ENCODE assay signal across 8 cellular contexts in the genomic region with DNA sequence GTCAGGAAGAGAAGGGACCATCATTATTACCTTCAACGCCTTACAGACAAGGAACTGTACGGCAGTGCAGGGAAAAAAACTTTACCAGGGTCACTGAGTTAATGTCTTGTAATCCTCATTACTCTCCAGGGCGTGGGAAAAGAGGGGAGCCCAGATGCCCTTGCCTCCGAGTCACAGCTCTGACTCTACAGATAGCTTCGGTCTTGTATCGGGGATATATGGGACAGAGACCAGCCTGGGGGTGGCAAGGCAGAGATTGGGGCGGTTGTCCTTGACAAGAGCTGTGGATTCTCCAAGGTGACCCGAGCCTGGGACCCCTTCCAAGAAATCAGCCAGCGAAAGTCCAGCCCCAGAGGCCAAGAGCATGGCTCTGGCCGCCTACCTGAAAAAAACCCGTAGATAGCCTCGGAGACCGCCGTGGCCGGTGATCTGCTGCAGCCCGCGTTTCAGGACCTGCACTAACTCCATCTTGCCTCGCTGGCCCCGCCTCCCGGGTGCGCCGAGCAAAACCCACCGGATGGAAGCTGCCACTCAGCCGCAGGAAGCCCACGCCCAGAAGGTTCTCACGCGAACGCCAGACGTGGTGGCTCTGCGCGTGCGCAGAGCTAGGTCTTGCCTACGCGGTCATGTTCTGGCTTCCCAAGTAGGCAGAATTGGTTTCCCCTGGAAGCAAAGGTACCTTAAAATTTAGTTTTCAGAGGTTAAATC. TPM values are rescaled to one million over a fixed set of nuclear protein-coding genes. Genes with fewer than 3 reads are reported as not detected.
DNase-seq lines count a peak whose midpoint lies in the region; ATAC-seq and TF ChIP-seq lines count a peak whose summit lies in the region.

A gene (minus strand): TSS at position 485 of the 708 bp plus-strand sequence. CDS start 17 bp downstream, at position 468.

- peaks cover 13% of the 10 kb centered on the region for H3K9me3 ChIP-seq in DOHH2 (ENCODE audit: control insufficient read depth, insufficient read depth, low read length)

- no peaks in the 10 kb centered on the region for H3K27me3 ChIP-seq in DOHH2 (ENCODE audit: control insufficient read depth, low read length)
- no peaks in the 10 kb centered on the region for H3K27me3 ChIP-seq in GM23338 (ENCODE audit: insufficient read depth)

- H3K9me2 ChIP-seq in DOHH2 (replicated peaks; ENCODE audit: control insufficient read depth, low read length) (no peaks in the 10 kb centered on the region), GM23338 (ENCODE audit: insufficient read depth) (no peaks in the 10 kb centered on the region)

- H3K4me1 ChIP-seq in DOHH2 (ENCODE audit: control insufficient read depth, low read length) (peaks cover 28% of the 10 kb centered on the region), GM23338 (ENCODE audit: insufficient read depth) (no peaks in the 10 kb centered on the region)

- H3K9me3 Mint-ChIP-seq in GM23338 (peaks cover 7% of the 10 kb centered on the region; the same call in 2 of the 3 replicates), natural killer cell (peaks cover 0 to 6% of the 10 kb centered on the region in 2 donors)
- H3K9me3 Mint-ChIP-seq in activated T-helper 17 cell treated with anti-CD3 and anti-CD28 coated beads, Interleukin-2, amount 50 U/mL, for 72 hours: peaks cover 10% of the 10 kb centered on the region

- H3K36me3 Mint-ChIP-seq in GM23338 (ENCODE audit: low read depth): peaks cover 7% of the 10 kb centered on the region; the same call in 2 of the 3 replicates
- H3K36me3 Mint-ChIP-seq in activated T-helper 17 cell treated with anti-CD3 and anti-CD28 coated beads, Interleukin-2, amount 50 U/mL, for 72 hours (ENCODE audit: low read depth): peaks cover 51% of the 10 kb centered on the region
- no peaks in the 10 kb centered on the region for H3K36me3 Mint-ChIP-seq in natural killer cell

- peak; percentile 99 for ATAC-seq in GM23338
- peak; percentile 98 for ATAC-seq in activated T-helper 17 cell treated with anti-CD3 and anti-CD28 coated beads, Interleukin-2, amount 50 U/mL, for 72 hours (replicated peaks)
- peak; percentile 99 for ATAC-seq in natural killer cell

- H2AFZ ChIP-seq in GM23338: peak within 1 kb of the TSS; percentile 77

- peak within 1 kb of the TSS; percentile 97 for H3K4me3 Mint-ChIP-seq in GM23338
- peak within 1 kb of the TSS; percentile 89 for H3K4me3 Mint-ChIP-seq in activated T-helper 17 cell treated with anti-CD3 and anti-CD28 coated beads, Interleukin-2, amount 50 U/mL, for 72 hours
- H3K4me3 Mint-ChIP-seq in natural killer cell: peak within 1 kb of the TSS; percentile 95

- TF ChIP-seq CTCF in DOHH2 (IDR thresholded peaks at IDR 0.05; ENCODE audit: low read depth, low read length, poor library complexity, severe bottlenecking) (no peak), GM23338 (conservative IDR thresholded peaks at IDR 0.05; ENCODE audit: low read depth in 2 of 2) (no peak), natural killer cell (IDR thresholded peaks at IDR 0.05) (no peak)

- peak within 1 kb of the TSS; percentile 90 for H3K4me3 ChIP-seq in DOHH2 (ENCODE audit: low read length)
- H3K4me3 ChIP-seq in GM23338: peak within 1 kb of the TSS; percentile 80

- intact Hi-C loops in natural killer cell (cut with micrococcal nuclease): loop anchor here (1.0 to 2.0 kb wide), 2 partner anchors 62 to 327 kb away; no protein-coding TSS in a partner anchor

- H3K4me1 Mint-ChIP-seq in GM23338 (peaks cover 4% of the 10 kb centered on the region), natural killer cell (peaks cover 43% of the 10 kb centered on the region in 2 donors)
- H3K4me1 Mint-ChIP-seq in activated T-helper 17 cell treated with anti-CD3 and anti-CD28 coated beads, Interleukin-2, amount 50 U/mL, for 72 hours: peaks cover 29% of the 10 kb centered on the region

- H3F3A ChIP-seq in DOHH2 (ENCODE audit: control insufficient read depth, insufficient read depth) (0 out of 2 replicates have a peak, but pooled peaks cover 4% of the 10 kb centered on the region), GM23338 (replicated peaks; ENCODE audit: low read depth) (no peaks in the 10 kb centered on the region)

- H3K36me3 ChIP-seq in DOHH2 (ENCODE audit: control insufficient read depth, low read length) (peaks cover 27% of the 10 kb centered on the region), GM23338 (ENCODE audit: insufficient read depth) (peaks cover 5% of the 10 kb centered on the region; the same call in 1 of the 2 replicates)

- DNase-seq in GM23338 (ENCODE audit: low spot score): peak; percentile 96
- DNase-seq in LHCN-M2 (ENCODE audit: low read depth): peak; percentile 95
- DNase-seq in RPMI8226: peak; percentile 98
- peak; percentile 96 for DNase-seq in fibroblast of peridontal ligament (ENCODE audit: extremely low read depth)
- DNase-seq in natural killer cell: peak; percentile 89
- DNase-seq in stimulated activated naive CD4-positive, alpha-beta T cell treated with Interleukin-2 at 50 U/mL for 16 hours (lab: John Stamatoyannopoulos, UW): peak; percentile 94

- H3K27me3 Mint-ChIP-seq in GM23338 (ENCODE audit: insufficient read depth, low read depth, poor library complexity) (peaks cover 9% of the 10 kb centered on the region), natural killer cell (ENCODE audit: low read depth in 2 of 2) (no peaks in the 10 kb centered on the region)
- H3K27me3 Mint-ChIP-seq in activated T-helper 17 cell treated with anti-CD3 and anti-CD28 coated beads, Interleukin-2, amount 50 U/mL, for 72 hours: no peaks in the 10 kb centered on the region

- H3K4me2 ChIP-seq in DOHH2 (ENCODE audit: low read length) (peak within 1 kb of the TSS; percentile 72), GM23338 (peak within 1 kb of the TSS; percentile 83)

- peak within 1 kb of the TSS; percentile 41 for H3K27ac ChIP-seq in DOHH2 (ENCODE audit: low read depth, low read length)
- H3K27ac ChIP-seq in GM23338 (ENCODE audit: low read depth): peak within 1 kb of the TSS; percentile 72

- H3K27ac Mint-ChIP-seq in GM23338: peak within 1 kb of the TSS; percentile 96
- peak within 1 kb of the TSS; percentile 97 for H3K27ac Mint-ChIP-seq in activated T-helper 17 cell treated with anti-CD3 and anti-CD28 coated beads, Interleukin-2, amount 50 U/mL, for 72 hours
- H3K27ac Mint-ChIP-seq in natural killer cell: peak within 1 kb of the TSS; percentile 94 to 96

- no peaks in the 10 kb centered on the region for H4K20me1 ChIP-seq in DOHH2 (ENCODE audit: control insufficient read depth, insufficient read depth, low read depth, low read length)
- no peaks in the 10 kb centered on the region; the same call in 1 of the 2 replicates for H4K20me1 ChIP-seq in GM23338 (replicated peaks; ENCODE audit: insufficient read depth)

- peaks cover 48% of the 10 kb centered on the region for H3K79me2 ChIP-seq in DOHH2 (ENCODE audit: control insufficient read depth, low read length)
- peaks cover 38% of the 10 kb centered on the region for H3K79me2 ChIP-seq in GM23338 (replicated peaks; ENCODE audit: insufficient read depth)

TF ChIP-seq in GM23338, 12 proteins besides CTCF, POLR2A, EP300 and RAD21:
- TF ChIP-seq CREB1 (CRISPR knock-in tag; IDR thresholded peaks at IDR 0.05; ENCODE audit: low read depth) (peak; percentile 45; the same call in 1 of the 2 replicates), JUNB (IDR thresholded peaks at IDR 0.05; ENCODE audit: unreplicated experiment) (no peak), POLR2AphosphoS5 (IDR thresholded peaks at IDR 0.05; ENCODE audit: low read depth) (peak; percentile 97)
- TF ChIP-seq, protein P1, sequence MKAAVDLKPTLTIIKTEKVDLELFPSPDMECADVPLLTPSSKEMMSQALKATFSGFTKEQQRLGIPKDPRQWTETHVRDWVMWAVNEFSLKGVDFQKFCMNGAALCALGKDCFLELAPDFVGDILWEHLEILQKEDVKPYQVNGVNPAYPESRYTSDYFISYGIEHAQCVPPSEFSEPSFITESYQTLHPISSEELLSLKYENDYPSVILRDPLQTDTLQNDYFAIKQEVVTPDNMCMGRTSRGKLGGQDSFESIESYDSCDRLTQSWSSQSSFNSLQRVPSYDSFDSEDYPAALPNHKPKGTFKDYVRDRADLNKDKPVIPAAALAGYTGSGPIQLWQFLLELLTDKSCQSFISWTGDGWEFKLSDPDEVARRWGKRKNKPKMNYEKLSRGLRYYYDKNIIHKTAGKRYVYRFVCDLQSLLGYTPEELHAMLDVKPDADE (IDR thresholded peaks at IDR 0.05): peak; percentile 61

RNA-seq across cellular contexts. Expression of the gene that starts here (rescaled TPM):
- total RNA-seq in GM23338 (2014; rRNA removed; shearing (Covaris generic)): 84.9 and 123 TPM in 2 replicates
- 373 and 386 TPM in 2 replicates for polyA plus RNA-seq in GM23338 (2016; fragmentation: Nextera tagmentation; extraction: Ambion mirVana)
- total RNA-seq in LHCN-M2 (2014; rRNA removed) (226 and 234 TPM in 2 replicates), natural killer cell (10 to 100 TPM; 67.7 to 91.5 (median 69.6) TPM)
- polyA plus RNA-seq in LHCN-M2 (2012): 218 TPM
- total RNA-seq in activated T-helper 17 cell treated with anti-CD3 and anti-CD28 coated beads, Interleukin-2, amount 50 U/mL, for 72 hours: 100 to 1,000 TPM in 1 of 2 donors, 10 to 100 TPM in 1; 90.0 to 148 TPM

Comparison
In these comparisons a context has a peak if more than half of its experiments do, and no peak if none do; other contexts are left out.
1. Peak in every context shown above with its lines: DNase-seq, ATAC-seq, H3K4me3 ChIP-seq and H3K27ac ChIP-seq.